ENCODE assay signal across 1 cellular context in genomic region chr3:107222927-107223326, GRCh38.
TF ChIP-seq lines count a peak whose summit lies in the region.

No MANE protein-coding gene starts in this region.

TF ChIP-seq in IMR-90, 13 proteins besides CTCF, POLR2A, EP300 and RAD21 (continued from another document):
- TF ChIP-seq, protein P1, sequence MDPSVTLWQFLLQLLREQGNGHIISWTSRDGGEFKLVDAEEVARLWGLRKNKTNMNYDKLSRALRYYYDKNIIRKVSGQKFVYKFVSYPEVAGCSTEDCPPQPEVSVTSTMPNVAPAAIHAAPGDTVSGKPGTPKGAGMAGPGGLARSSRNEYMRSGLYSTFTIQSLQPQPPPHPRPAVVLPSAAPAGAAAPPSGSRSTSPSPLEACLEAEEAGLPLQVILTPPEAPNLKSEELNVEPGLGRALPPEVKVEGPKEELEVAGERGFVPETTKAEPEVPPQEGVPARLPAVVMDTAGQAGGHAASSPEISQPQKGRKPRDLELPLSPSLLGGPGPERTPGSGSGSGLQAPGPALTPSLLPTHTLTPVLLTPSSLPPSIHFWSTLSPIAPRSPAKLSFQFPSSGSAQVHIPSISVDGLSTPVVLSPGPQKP (IDR thresholded peaks at IDR 0.05; ENCODE audit: borderline replicate concordance, low read depth, low read length): no peak
- TF ChIP-seq RCOR1 (IDR thresholded peaks at IDR 0.05; ENCODE audit: insufficient replicate concordance, low read length) (no peak), BHLHE40 (IDR thresholded peaks at IDR 0.05; ENCODE audit: low read depth, low read length) (peak; percentile 90), MAFK (IDR thresholded peaks at IDR 0.05; ENCODE audit: low read depth, low read length) (peak; percentile 25; the same call in 1 of the 2 replicates)
